34 cellular contexts compared by ENCODE assay signal in genomic region chr12:3542156-3542555, GRCh38. TPM values are rescaled to one million over a fixed set of nuclear protein-coding genes. Genes with fewer than 3 reads are reported as not detected.
"Had no signal": no experiment of that assay in that cellular context is flagged by ENCODE, and none has a peak within 500 bp of the region (broad histone marks: within the 10 kb centered on the region; RNA-seq: fewer than 3 reads in every experiment).

No MANE protein-coding gene starts in this region.

- H3K27ac Mint-ChIP-seq: natural killer cell; nephron; progenitor cell of endocrine pancreas; stimulated activated effector memory CD8-positive, alpha-beta T cell treated with anti-CD3 and anti-CD28 coated beads, Interleukin-12 subunit alpha, Interleukin-12 subunit beta, amount 100 ng/mL, for 72 hours; stimulated activated naive B cell treated with anti-CD40 and anti-IgM and Interleukin-4, amounts not matched to agents 10 μg/mL and 1 μg/mL and 100 μg/mL, for 72 hours; stimulated activated naive CD8-positive, alpha-beta T cell treated with anti-CD3 and anti-CD28 coated beads, Interleukin-15, Interleukin-2, amounts not matched to agents 100 ng/mL and 50 ng/mL, for 24 hours had no signal

- H3K4me1 Mint-ChIP-seq: naive thymus-derived CD4-positive, alpha-beta T cell; natural killer cell; stimulated activated effector memory CD8-positive, alpha-beta T cell treated with anti-CD3 and anti-CD28 coated beads, Interleukin-12 subunit alpha, Interleukin-12 subunit beta, amount 100 ng/mL, for 72 hours; stimulated activated naive B cell treated with anti-CD40 and anti-IgM and Interleukin-4, amounts not matched to agents 10 μg/mL and 1 μg/mL and 100 μg/mL, for 72 hours had no signal

- DNase-seq: naive thymus-derived CD4-positive, alpha-beta T cell; natural killer cell; nucleus accumbens; ovary; posterior cingulate gyrus; psoas muscle; right cardiac atrium; right lobe of liver; sigmoid colon; small intestine; stimulated activated CD4-positive, alpha-beta T cell treated with anti-CD3 and anti-CD28 coated beads, Interleukin-15, amount 100 ng/mL, for 24 hours; stimulated activated CD4-positive, alpha-beta T cell treated with anti-CD3 and anti-CD28 coated beads, Interleukin-2, amount 100 ng/mL, for 24 hours; stimulated activated CD4-positive, alpha-beta T cell treated with anti-CD3 and anti-CD28 coated beads, Interleukin-2, amount 100 ng/mL, for 48 hours; stimulated activated CD4-positive, alpha-beta T cell treated with anti-CD3 and anti-CD28 coated beads, Interleukin-4, amount 100 ng/mL, for 24 hours; stimulated activated naive B cell treated with anti-CD40 and anti-IgM and Interleukin-4, amounts not matched to agents 10 μg/mL and 1 μg/mL and 100 μg/mL, for 72 hours; stimulated activated naive CD4-positive, alpha-beta T cell treated with Interleukin-2 at 50 U/mL for 16 hours; stomach; thyroid gland; trophoblast cell; upper lobe of left lung had no signal

- H3K4me3 ChIP-seq: neural progenitor cell, ovary, psoas muscle, right lobe of liver, sigmoid colon, stomach, thoracic aorta, thyroid gland, tibial nerve, upper lobe of left lung had no signal

- H3K9me3 ChIP-seq: neutrophil, ovary, psoas muscle, right lobe of liver, sigmoid colon, stomach, thoracic aorta, thyroid gland, tibial nerve, upper lobe of left lung had no signal

- H3K27ac ChIP-seq: neural progenitor cell, neutrophil, ovary, parathyroid adenoma, psoas muscle, right lobe of liver, sigmoid colon, stomach, thoracic aorta, thyroid gland, tibial nerve, upper lobe of left lung had no signal

- ATAC-seq: naive thymus-derived CD4-positive, alpha-beta T cell; natural killer cell; psoas muscle; right cardiac atrium; right lobe of liver; stimulated activated effector memory CD8-positive, alpha-beta T cell treated with anti-CD3 and anti-CD28 coated beads, Interleukin-12 subunit alpha, Interleukin-12 subunit beta, amount 100 ng/mL, for 72 hours; stimulated activated naive B cell treated with anti-CD40 and anti-IgM and Interleukin-4, amounts not matched to agents 10 μg/mL and 1 μg/mL and 100 μg/mL, for 72 hours had no signal

- H3K4me3 Mint-ChIP-seq: naive thymus-derived CD4-positive, alpha-beta T cell; natural killer cell; nephron; neural progenitor cell; stimulated activated effector memory CD8-positive, alpha-beta T cell treated with anti-CD3 and anti-CD28 coated beads, Interleukin-12 subunit alpha, Interleukin-12 subunit beta, amount 100 ng/mL, for 72 hours; stimulated activated naive B cell treated with anti-CD40 and anti-IgM and Interleukin-4, amounts not matched to agents 10 μg/mL and 1 μg/mL and 100 μg/mL, for 72 hours; stimulated activated naive CD8-positive, alpha-beta T cell treated with anti-CD3 and anti-CD28 coated beads, Interleukin-15, Interleukin-2, amounts not matched to agents 100 ng/mL and 50 ng/mL, for 24 hours had no signal

- H3K4me1 ChIP-seq: parathyroid adenoma, right lobe of liver, sigmoid colon, stomach, tibial nerve, upper lobe of left lung had no signal

- H3K27me3 ChIP-seq: neural progenitor cell, ovary, right lobe of liver, thyroid gland, tibial nerve, upper lobe of left lung had no signal

- H3K36me3 ChIP-seq: neural progenitor cell, neutrophil, ovary, right lobe of liver, sigmoid colon, stomach, thoracic aorta, thyroid gland, tibial nerve, upper lobe of left lung had no signal

- H3K36me3 Mint-ChIP-seq: naive thymus-derived CD4-positive, alpha-beta T cell; natural killer cell; neural progenitor cell; stimulated activated effector memory CD8-positive, alpha-beta T cell treated with anti-CD3 and anti-CD28 coated beads, Interleukin-12 subunit alpha, Interleukin-12 subunit beta, amount 100 ng/mL, for 72 hours; stimulated activated naive B cell treated with anti-CD40 and anti-IgM and Interleukin-4, amounts not matched to agents 10 μg/mL and 1 μg/mL and 100 μg/mL, for 72 hours had no signal

- H3K9me3 Mint-ChIP-seq: natural killer cell; nephron; neural progenitor cell; stimulated activated effector memory CD8-positive, alpha-beta T cell treated with anti-CD3 and anti-CD28 coated beads, Interleukin-12 subunit alpha, Interleukin-12 subunit beta, amount 100 ng/mL, for 72 hours; stimulated activated naive B cell treated with anti-CD40 and anti-IgM and Interleukin-4, amounts not matched to agents 10 μg/mL and 1 μg/mL and 100 μg/mL, for 72 hours; stimulated activated naive CD8-positive, alpha-beta T cell treated with anti-CD3 and anti-CD28 coated beads, Interleukin-15, Interleukin-2, amounts not matched to agents 100 ng/mL and 50 ng/mL, for 24 hours had no signal

RNA-seq across cellular contexts. Expression of gene PRMT8, which starts 51.2 kb away (rescaled TPM):
- total RNA-seq: naive thymus-derived CD4-positive, alpha-beta T cell; natural killer cell; omental fat pad; psoas muscle; renal cortical epithelial cell; right lobe of liver; skeletal muscle tissue; stomach; subcutaneous adipose tissue; thoracic aorta; tibial nerve; ureter had no signal
